Comparison of ENCODE assay signal across 1 cellular context in genomic region chr1:45620588-45621500, GRCh38.
TF ChIP-seq lines count a peak whose summit lies in the region.

No MANE protein-coding gene starts in this region.

TF ChIP-seq in SK-N-SH treated with all-trans-retinoic acid at 6 μM for 48 hours, 23 proteins besides CTCF, POLR2A, EP300 and RAD21 (continued from another document):
- TF ChIP-seq TSHZ2 (CRISPR knock-in tag; IDR thresholded peaks at IDR 0.05) (no peak), ZFP30 (CRISPR knock-in tag; IDR thresholded peaks at IDR 0.05) (no peak), ZNF565 (CRISPR knock-in tag; conservative IDR thresholded peaks at IDR 0.05; ENCODE audit: low read depth) (no peak), CSDC2 (CRISPR knock-in tag; IDR thresholded peaks at IDR 0.05) (no peak), CSRNP3 (CRISPR knock-in tag; IDR thresholded peaks at IDR 0.05) (no peak), ESRRG (CRISPR knock-in tag; IDR thresholded peaks at IDR 0.05) (no peak), CREB5 (CRISPR knock-in tag; IDR thresholded peaks at IDR 0.05; ENCODE audit: low read depth) (no peak), ZC3H10 (CRISPR knock-in tag; IDR thresholded peaks at IDR 0.05) (no peak), TCF4 (CRISPR knock-in tag; IDR thresholded peaks at IDR 0.05; ENCODE audit: borderline replicate concordance) (no peak), ARNTL (CRISPR knock-in tag; IDR thresholded peaks at IDR 0.05; ENCODE audit: borderline replicate concordance, low read depth) (no peak), ZNF8 (CRISPR knock-in tag; IDR thresholded peaks at IDR 0.05) (no peak)
